1 cellular context compared by ENCODE assay signal in the genomic region with DNA sequence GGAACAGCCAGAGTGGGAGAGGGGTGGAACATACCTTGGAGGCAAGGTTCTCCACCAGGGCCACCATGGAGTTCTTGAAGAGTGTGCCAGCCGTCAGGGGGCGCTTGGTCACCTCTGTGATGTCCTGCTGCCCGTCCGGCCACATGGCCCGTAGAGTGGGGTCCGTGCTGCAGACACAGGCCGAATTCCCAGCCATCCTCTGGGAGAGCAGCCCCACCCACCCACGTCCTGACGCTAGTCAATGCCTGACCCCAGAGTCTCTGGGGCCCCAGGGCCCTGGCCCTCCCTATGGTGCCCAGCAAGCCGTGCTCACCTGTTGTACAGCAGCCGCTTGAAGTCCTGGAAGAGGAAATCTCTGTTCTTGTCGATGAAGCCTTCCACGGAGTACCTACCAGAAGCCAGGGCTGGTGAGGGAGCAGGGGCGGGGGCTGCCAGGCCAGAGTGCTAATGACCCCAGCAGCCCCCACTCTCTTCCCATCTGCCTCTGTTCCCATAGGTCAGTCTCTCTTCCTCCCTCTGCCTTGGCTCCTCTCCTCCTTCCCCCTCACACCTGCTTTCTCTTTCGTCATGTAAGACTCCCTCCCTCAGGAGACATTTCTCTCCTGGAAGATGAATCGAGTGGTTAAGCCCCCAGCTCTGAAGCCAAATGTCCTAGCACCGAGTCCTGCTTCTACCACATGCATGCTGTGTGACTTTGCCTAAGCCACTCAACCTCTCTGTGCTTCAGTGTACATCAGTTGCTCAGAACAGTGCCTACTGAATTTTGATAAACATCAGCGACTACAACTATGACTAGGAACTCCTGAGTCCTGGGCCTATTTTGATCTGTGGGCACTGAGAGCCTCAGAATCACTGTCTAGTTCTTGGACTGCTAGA.
TF ChIP-seq lines count a peak whose summit lies in the region.

No MANE protein-coding gene starts in this region.

TF ChIP-seq in K562, 482 proteins besides CTCF, POLR2A, EP300 and RAD21 (continued from another document and continues in another):
- TF ChIP-seq, protein P1, sequence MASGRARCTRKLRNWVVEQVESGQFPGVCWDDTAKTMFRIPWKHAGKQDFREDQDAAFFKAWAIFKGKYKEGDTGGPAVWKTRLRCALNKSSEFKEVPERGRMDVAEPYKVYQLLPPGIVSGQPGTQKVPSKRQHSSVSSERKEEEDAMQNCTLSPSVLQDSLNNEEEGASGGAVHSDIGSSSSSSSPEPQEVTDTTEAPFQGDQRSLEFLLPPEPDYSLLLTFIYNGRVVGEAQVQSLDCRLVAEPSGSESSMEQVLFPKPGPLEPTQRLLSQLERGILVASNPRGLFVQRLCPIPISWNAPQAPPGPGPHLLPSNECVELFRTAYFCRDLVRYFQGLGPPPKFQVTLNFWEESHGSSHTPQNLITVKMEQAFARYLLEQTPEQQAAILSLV (tag; IDR thresholded peaks at IDR 0.05), result no peak
- TF ChIP-seq, protein P2, sequence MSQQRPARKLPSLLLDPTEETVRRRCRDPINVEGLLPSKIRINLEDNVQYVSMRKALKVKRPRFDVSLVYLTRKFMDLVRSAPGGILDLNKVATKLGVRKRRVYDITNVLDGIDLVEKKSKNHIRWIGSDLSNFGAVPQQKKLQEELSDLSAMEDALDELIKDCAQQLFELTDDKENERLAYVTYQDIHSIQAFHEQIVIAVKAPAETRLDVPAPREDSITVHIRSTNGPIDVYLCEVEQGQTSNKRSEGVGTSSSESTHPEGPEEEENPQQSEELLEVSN (IDR thresholded peaks at IDR 0.05; ENCODE audit: borderline replicate concordance in 1 of 2, extremely low read depth in 1 of 2, insufficient read depth in 1 of 2, insufficient read length in 1 of 2, low read depth in 1 of 2, low read length in 1 of 2, poor library complexity in 1 of 2, severe bottlenecking in 1 of 2), result peak in 1 of 2 experiments; percentile 40
- TF ChIP-seq, protein P3, sequence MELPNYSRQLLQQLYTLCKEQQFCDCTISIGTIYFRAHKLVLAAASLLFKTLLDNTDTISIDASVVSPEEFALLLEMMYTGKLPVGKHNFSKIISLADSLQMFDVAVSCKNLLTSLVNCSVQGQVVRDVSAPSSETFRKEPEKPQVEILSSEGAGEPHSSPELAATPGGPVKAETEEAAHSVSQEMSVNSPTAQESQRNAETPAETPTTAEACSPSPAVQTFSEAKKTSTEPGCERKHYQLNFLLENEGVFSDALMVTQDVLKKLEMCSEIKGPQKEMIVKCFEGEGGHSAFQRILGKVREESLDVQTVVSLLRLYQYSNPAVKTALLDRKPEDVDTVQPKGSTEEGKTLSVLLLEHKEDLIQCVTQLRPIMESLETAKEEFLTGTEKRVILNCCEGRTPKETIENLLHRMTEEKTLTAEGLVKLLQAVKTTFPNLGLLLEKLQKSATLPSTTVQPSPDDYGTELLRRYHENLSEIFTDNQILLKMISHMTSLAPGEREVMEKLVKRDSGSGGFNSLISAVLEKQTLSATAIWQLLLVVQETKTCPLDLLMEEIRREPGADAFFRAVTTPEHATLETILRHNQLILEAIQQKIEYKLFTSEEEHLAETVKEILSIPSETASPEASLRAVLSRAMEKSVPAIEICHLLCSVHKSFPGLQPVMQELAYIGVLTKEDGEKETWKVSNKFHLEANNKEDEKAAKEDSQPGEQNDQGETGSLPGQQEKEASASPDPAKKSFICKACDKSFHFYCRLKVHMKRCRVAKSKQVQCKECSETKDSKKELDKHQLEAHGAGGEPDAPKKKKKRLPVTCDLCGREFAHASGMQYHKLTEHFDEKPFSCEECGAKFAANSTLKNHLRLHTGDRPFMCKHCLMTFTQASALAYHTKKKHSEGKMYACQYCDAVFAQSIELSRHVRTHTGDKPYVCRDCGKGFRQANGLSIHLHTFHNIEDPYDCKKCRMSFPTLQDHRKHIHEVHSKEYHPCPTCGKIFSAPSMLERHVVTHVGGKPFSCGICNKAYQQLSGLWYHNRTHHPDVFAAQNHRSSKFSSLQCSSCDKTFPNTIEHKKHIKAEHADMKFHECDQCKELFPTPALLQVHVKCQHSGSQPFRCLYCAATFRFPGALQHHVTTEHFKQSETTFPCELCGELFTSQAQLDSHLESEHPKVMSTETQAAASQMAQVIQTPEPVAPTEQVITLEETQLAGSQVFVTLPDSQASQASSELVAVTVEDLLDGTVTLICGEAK (IDR thresholded peaks at IDR 0.05), result no peak
- TF ChIP-seq, protein P3 (CRISPR knock-in tag; IDR thresholded peaks at IDR 0.05), result no peak
- TF ChIP-seq, protein P4, sequence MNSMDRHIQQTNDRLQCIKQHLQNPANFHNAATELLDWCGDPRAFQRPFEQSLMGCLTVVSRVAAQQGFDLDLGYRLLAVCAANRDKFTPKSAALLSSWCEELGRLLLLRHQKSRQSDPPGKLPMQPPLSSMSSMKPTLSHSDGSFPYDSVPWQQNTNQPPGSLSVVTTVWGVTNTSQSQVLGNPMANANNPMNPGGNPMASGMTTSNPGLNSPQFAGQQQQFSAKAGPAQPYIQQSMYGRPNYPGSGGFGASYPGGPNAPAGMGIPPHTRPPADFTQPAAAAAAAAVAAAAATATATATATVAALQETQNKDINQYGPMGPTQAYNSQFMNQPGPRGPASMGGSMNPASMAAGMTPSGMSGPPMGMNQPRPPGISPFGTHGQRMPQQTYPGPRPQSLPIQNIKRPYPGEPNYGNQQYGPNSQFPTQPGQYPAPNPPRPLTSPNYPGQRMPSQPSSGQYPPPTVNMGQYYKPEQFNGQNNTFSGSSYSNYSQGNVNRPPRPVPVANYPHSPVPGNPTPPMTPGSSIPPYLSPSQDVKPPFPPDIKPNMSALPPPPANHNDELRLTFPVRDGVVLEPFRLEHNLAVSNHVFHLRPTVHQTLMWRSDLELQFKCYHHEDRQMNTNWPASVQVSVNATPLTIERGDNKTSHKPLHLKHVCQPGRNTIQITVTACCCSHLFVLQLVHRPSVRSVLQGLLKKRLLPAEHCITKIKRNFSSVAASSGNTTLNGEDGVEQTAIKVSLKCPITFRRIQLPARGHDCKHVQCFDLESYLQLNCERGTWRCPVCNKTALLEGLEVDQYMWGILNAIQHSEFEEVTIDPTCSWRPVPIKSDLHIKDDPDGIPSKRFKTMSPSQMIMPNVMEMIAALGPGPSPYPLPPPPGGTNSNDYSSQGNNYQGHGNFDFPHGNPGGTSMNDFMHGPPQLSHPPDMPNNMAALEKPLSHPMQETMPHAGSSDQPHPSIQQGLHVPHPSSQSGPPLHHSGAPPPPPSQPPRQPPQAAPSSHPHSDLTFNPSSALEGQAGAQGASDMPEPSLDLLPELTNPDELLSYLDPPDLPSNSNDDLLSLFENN (IDR thresholded peaks at IDR 0.05; ENCODE audit: low read depth in 2 of 2, low read length in 2 of 2), result no peak
- TF ChIP-seq MYBL2 (IDR thresholded peaks at IDR 0.05; ENCODE audit: low read depth) (no peak), MYBL2 (CRISPR knock-in tag; IDR thresholded peaks at IDR 0.05; ENCODE audit: borderline replicate concordance) (no peak), SMC3 (conservative IDR thresholded peaks at IDR 0.05; ENCODE audit: insufficient read depth, low read depth, low read length) (peak; percentile 70), MYC (IDR thresholded peaks at IDR 0.05; ENCODE audit: low read depth, low read length) (peak; percentile 92), MYC (CRISPR knock-in tag; IDR thresholded peaks at IDR 0.05; ENCODE audit: borderline replicate concordance, low read depth) (no peak), ZFX (CRISPR knock-in tag; IDR thresholded peaks at IDR 0.05) (0 out of 2 replicates have a peak, but pooled peaks have one; percentile 35), MIER1 (IDR thresholded peaks at IDR 0.05; ENCODE audit: low read depth) (no peak), ZNF12 (CRISPR knock-in tag; IDR thresholded peaks at IDR 0.05) (no peak), DNMT1 (IDR thresholded peaks at IDR 0.05) (no peak), TCF7L2 (IDR thresholded peaks at IDR 0.05; ENCODE audit: low read depth, low read length) (no peak), BMI1 (IDR thresholded peaks at IDR 0.05; ENCODE audit: low read length) (no peak), ETV1 (tag; conservative IDR thresholded peaks at IDR 0.05; ENCODE audit: low read depth) (no peak), SAP30 (IDR thresholded peaks at IDR 0.05; ENCODE audit: borderline replicate concordance, insufficient read depth, low read depth, low read length, poor library complexity, severe bottlenecking) (no peak), HNRNPK (IDR thresholded peaks at IDR 0.05; ENCODE audit: low read depth, low read length, poor library complexity, severe bottlenecking) (no peak), ADNP (tag; IDR thresholded peaks at IDR 0.05) (peak; percentile 87), HDAC6 (IDR thresholded peaks at IDR 0.05; ENCODE audit: low read depth, low read length) (no peak), POLR2H (tag; IDR thresholded peaks at IDR 0.05; ENCODE audit: low read depth) (no peak), SRSF9 (IDR thresholded peaks at IDR 0.05; ENCODE audit: borderline replicate concordance, low read depth, low read length) (no peak), SMARCA5 (IDR thresholded peaks at IDR 0.05) (peak; percentile 97), ZNF785 (CRISPR knock-in tag; IDR thresholded peaks at IDR 0.05) (no peak), HSF4 (CRISPR knock-in tag; IDR thresholded peaks at IDR 0.05; ENCODE audit: borderline replicate concordance) (no peak), PHTF2 (CRISPR knock-in tag; IDR thresholded peaks at IDR 0.05) (no peak), STAG1 (CRISPR knock-in tag; IDR thresholded peaks at IDR 0.05; ENCODE audit: borderline replicate concordance) (peak; percentile 75; the same call in 1 of the 2 replicates)
- TF ChIP-seq, protein P5, sequence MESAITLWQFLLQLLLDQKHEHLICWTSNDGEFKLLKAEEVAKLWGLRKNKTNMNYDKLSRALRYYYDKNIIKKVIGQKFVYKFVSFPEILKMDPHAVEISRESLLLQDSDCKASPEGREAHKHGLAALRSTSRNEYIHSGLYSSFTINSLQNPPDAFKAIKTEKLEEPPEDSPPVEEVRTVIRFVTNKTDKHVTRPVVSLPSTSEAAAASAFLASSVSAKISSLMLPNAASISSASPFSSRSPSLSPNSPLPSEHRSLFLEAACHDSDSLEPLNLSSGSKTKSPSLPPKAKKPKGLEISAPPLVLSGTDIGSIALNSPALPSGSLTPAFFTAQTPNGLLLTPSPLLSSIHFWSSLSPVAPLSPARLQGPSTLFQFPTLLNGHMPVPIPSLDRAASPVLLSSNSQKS (CRISPR knock-in tag; IDR thresholded peaks at IDR 0.05), result no peak
- TF ChIP-seq, protein P6, sequence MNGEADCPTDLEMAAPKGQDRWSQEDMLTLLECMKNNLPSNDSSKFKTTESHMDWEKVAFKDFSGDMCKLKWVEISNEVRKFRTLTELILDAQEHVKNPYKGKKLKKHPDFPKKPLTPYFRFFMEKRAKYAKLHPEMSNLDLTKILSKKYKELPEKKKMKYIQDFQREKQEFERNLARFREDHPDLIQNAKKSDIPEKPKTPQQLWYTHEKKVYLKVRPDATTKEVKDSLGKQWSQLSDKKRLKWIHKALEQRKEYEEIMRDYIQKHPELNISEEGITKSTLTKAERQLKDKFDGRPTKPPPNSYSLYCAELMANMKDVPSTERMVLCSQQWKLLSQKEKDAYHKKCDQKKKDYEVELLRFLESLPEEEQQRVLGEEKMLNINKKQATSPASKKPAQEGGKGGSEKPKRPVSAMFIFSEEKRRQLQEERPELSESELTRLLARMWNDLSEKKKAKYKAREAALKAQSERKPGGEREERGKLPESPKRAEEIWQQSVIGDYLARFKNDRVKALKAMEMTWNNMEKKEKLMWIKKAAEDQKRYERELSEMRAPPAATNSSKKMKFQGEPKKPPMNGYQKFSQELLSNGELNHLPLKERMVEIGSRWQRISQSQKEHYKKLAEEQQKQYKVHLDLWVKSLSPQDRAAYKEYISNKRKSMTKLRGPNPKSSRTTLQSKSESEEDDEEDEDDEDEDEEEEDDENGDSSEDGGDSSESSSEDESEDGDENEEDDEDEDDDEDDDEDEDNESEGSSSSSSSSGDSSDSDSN (IDR thresholded peaks at IDR 0.05; ENCODE audit: borderline replicate concordance in 1 of 2, low read depth in 2 of 2, low read length in 2 of 2), result no peak
- TF ChIP-seq, protein P7, sequence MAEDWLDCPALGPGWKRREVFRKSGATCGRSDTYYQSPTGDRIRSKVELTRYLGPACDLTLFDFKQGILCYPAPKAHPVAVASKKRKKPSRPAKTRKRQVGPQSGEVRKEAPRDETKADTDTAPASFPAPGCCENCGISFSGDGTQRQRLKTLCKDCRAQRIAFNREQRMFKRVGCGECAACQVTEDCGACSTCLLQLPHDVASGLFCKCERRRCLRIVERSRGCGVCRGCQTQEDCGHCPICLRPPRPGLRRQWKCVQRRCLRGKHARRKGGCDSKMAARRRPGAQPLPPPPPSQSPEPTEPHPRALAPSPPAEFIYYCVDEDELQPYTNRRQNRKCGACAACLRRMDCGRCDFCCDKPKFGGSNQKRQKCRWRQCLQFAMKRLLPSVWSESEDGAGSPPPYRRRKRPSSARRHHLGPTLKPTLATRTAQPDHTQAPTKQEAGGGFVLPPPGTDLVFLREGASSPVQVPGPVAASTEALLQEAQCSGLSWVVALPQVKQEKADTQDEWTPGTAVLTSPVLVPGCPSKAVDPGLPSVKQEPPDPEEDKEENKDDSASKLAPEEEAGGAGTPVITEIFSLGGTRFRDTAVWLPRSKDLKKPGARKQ (CRISPR knock-in tag; IDR thresholded peaks at IDR 0.05), result no peak
- TF ChIP-seq, protein P8, sequence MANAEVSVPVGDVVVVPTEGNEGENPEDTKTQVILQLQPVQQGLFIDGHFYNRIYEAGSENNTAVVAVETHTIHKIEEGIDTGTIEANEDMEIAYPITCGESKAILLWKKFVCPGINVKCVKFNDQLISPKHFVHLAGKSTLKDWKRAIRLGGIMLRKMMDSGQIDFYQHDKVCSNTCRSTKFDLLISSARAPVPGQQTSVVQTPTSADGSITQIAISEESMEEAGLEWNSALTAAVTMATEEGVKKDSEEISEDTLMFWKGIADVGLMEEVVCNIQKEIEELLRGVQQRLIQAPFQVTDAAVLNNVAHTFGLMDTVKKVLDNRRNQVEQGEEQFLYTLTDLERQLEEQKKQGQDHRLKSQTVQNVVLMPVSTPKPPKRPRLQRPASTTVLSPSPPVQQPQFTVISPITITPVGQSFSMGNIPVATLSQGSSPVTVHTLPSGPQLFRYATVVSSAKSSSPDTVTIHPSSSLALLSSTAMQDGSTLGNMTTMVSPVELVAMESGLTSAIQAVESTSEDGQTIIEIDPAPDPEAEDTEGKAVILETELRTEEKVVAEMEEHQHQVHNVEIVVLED (CRISPR knock-in tag; IDR thresholded peaks at IDR 0.05), result no peak
